In genomic region chr21:25424045-25424444, GRCh38 we compare ENCODE assay signal across 26 cellular contexts.
A peak's percentile ranks its signal among the peaks of the same experiment; 100 is the strongest.
DNase-seq lines count a peak whose midpoint lies in the region; ATAC-seq, FAIRE-seq and TF ChIP-seq lines count a peak whose summit lies in the region.
"Had no signal": no experiment of that assay in that cellular context is flagged by ENCODE, and none has a peak within 500 bp of the region (broad histone marks: within the 10 kb centered on the region; RNA-seq: fewer than 3 reads in every experiment).

No MANE protein-coding gene starts in this region.

- H2AFZ ChIP-seq in GM12878 (ENCODE audit: control insufficient read depth, low read depth, low read length): no peak overlapping the region

- in situ Hi-C loops in GM12878 (cut with MboI): no loop called here

- H3K36me3 ChIP-seq in GM06990 (ENCODE audit: control insufficient read depth, insufficient read depth, low read length) (no peaks in the 10 kb centered on the region), GM12878 (ENCODE audit: control insufficient read depth in 2 of 2, insufficient read depth in 2 of 2, low read length in 1 of 2) (no peaks in the 10 kb centered on the region)
- H3K36me3 ChIP-seq: colonic mucosa, prostate gland, suprapubic skin had no signal

- peak overlapping the region; percentile 97 for H3K27ac ChIP-seq in GM12878 (ENCODE audit: control insufficient read depth, insufficient read depth)
- H3K27ac ChIP-seq: A549, colonic mucosa, prostate gland, suprapubic skin had no signal

- ATAC-seq in activated CD8-positive, alpha-beta T cell treated with anti-CD3 and anti-CD28 coated beads for 36 hours: no peak
- no peak for ATAC-seq in activated CD8-positive, alpha-beta T cell treated with anti-CD3 and anti-CD28 coated beads, Interleukin-2, amount 10 ng/mL, durations not matched to agents 7 days and 5 days
- ATAC-seq in GM12878 (peak; percentile 13), GM21367 (IDR thresholded peaks at IDR 0.05; ENCODE audit: unreplicated experiment) (no peak), HG02884 (IDR thresholded peaks at IDR 0.05; ENCODE audit: unreplicated experiment) (no peak), HG03045 (IDR thresholded peaks at IDR 0.05; ENCODE audit: unreplicated experiment) (no peak)
- ATAC-seq: A549, esophagus mucosa had no signal

- H3K27me3 ChIP-seq in GM06990 (replicated peaks; ENCODE audit: control insufficient read depth, insufficient read depth, low read length): no peaks in the 10 kb centered on the region
- no peaks in the 10 kb centered on the region for H3K27me3 ChIP-seq in GM12878 (replicated peaks in 1 of 2; ENCODE audit: control insufficient read depth in 2 of 2, insufficient read depth in 2 of 2, low read length in 1 of 2)
- H3K27me3 ChIP-seq: colonic mucosa, suprapubic skin had no signal

- no peak for TF ChIP-seq CTCF in activated CD8-positive, alpha-beta T cell treated with anti-CD3 and anti-CD28 coated beads for 36 hours (IDR thresholded peaks at IDR 0.05)
- TF ChIP-seq CTCF in GM06990 (IDR thresholded peaks at IDR 0.05; ENCODE audit: insufficient read depth, low read length, poor library complexity, severe bottlenecking): no peak
- TF ChIP-seq CTCF in GM12878 (IDR thresholded peaks at IDR 0.05 in 2 of 3, conservative IDR thresholded peaks at IDR 0.05 in 1 of 3; ENCODE audit: control insufficient read depth in 2 of 3, extremely low read depth in 1 of 3, insufficient read depth in 1 of 3, low read depth in 3 of 3, low read length in 3 of 3): no peak

- H3K4me1 Mint-ChIP-seq in activated CD8-positive, alpha-beta T cell treated with anti-CD3 and anti-CD28 coated beads for 36 hours (ENCODE audit: low read depth): peaks cover 73% of the 10 kb centered on the region
- peaks cover 41% of the 10 kb centered on the region for H3K4me1 Mint-ChIP-seq in activated CD8-positive, alpha-beta T cell treated with anti-CD3 and anti-CD28 coated beads, Interleukin-2, amount 10 ng/mL, durations not matched to agents 7 days and 5 days (ENCODE audit: low read depth)

- WGBS in GM12878 (ENCODE audit: insufficient coverage, insufficient replicate concordance, low lambda C conversion rate, missing lambda C conversion rate): under 1% methylated on average over 4 of the region's 4 CpGs

- RAD21 ChIA-PET in GM12878 (lab: Charles Lee; ENCODE audit: unreplicated experiment): interaction anchor here (0.9 to 13.1 kb wide), 17 partner anchors 33 to 528 kb away, joined by 3 to 253 read pairs (median 9); partner anchors contain the start of genes ATP5PF and GABPA

- no peak for FAIRE-seq in GM12878 (lab: Jason Lieb, UNC)
- FAIRE-seq: A549, bronchial epithelial cell, G401.6, urothelium cell line had no signal

- peaks cover 3% of the 10 kb centered on the region for H3K9me3 Mint-ChIP-seq in activated CD8-positive, alpha-beta T cell treated with anti-CD3 and anti-CD28 coated beads for 36 hours
- no peaks in the 10 kb centered on the region for H3K9me3 Mint-ChIP-seq in activated CD8-positive, alpha-beta T cell treated with anti-CD3 and anti-CD28 coated beads, Interleukin-2, amount 10 ng/mL, durations not matched to agents 7 days and 5 days (ENCODE audit: insufficient read depth)
- H3K9me3 Mint-ChIP-seq: T-helper 2 cell treated with Interferon-gamma antibody and Interleukin-4, amounts not matched to agents 5 μg/mL and 100 μg/mL, for 36 hours had no signal

- TF ChIP-seq POLR2A in GM12878 (IDR thresholded peaks at IDR 0.05; ENCODE audit: low read depth, low read length): no peak

- no peaks in the 10 kb centered on the region for H3K9me3 ChIP-seq in GM12878 (replicated peaks; ENCODE audit: control insufficient read depth, insufficient read depth, low read length)
- H3K9me3 ChIP-seq: A549, colonic mucosa, prostate gland, SK-N-SH, suprapubic skin had no signal

- no peaks in the 10 kb centered on the region for H4K20me1 ChIP-seq in GM12878 (ENCODE audit: control insufficient read depth, insufficient read depth)

- TF ChIP-seq RAD21 in GM12878 (IDR thresholded peaks at IDR 0.05; ENCODE audit: insufficient read depth, low read depth, low read length): no peak

- CTCF ChIA-PET in activated CD8-positive, alpha-beta T cell treated with anti-CD3 and anti-CD28 coated beads for 36 hours (lab: Charles Lee): interaction anchor here (0.6 to 2.4 kb wide), 10 partner anchors 17 to 156 kb away, joined by 3 to 11 read pairs (median 4); no protein-coding TSS in a partner anchor
- CTCF ChIA-PET in activated CD8-positive, alpha-beta T cell treated with anti-CD3 and anti-CD28 coated beads, Interleukin-2, amount 10 ng/mL, durations not matched to agents 7 days and 5 days (lab: Charles Lee): interaction anchor here (0.8 to 5.0 kb wide), 10 partner anchors 16 to 184 kb away, joined by 3 to 40 read pairs (median 6); no protein-coding TSS in a partner anchor
- CTCF ChIA-PET in GM12878 (lab: Yijun Ruan, JAX): interaction anchor here (0.7 to 11.5 kb wide), 10 partner anchors 32 to 147 kb away, joined by 3 to 163 read pairs (median 6); no protein-coding TSS in a partner anchor

- intact Hi-C loops in activated CD8-positive, alpha-beta T cell treated with anti-CD3 and anti-CD28 coated beads for 36 hours (cut with micrococcal nuclease): loop anchor here (5.0 kb wide), 1 partner anchor 78 kb away; no protein-coding TSS in a partner anchor
- intact Hi-C loops in GM12878 (cut with micrococcal nuclease; ENCODE audit: unreplicated experiment): loop anchor here (1.0 to 5.0 kb wide), 3 partner anchors 33 to 313 kb away; no protein-coding TSS in a partner anchor

- peak overlapping the region; percentile 57 for H3K4me3 ChIP-seq in GM06990 (replicated peaks; ENCODE audit: low read depth, low read length)
- peak overlapping the region; percentile 65 for H3K4me3 ChIP-seq in GM12878
- H3K4me3 ChIP-seq: A549, colonic mucosa, prostate gland, suprapubic skin had no signal

- H3K9ac ChIP-seq in GM12878 (ENCODE audit: control insufficient read depth, insufficient read depth, low read length): peak overlapping the region; percentile 90
- H3K9ac ChIP-seq: SK-N-SH had no signal

- DNase-seq in activated CD8-positive, alpha-beta T cell treated with anti-CD3 and anti-CD28 coated beads for 36 hours: no peak
- no peak for DNase-seq in activated CD8-positive, alpha-beta T cell treated with anti-CD3 and anti-CD28 coated beads, Interleukin-2, amount 10 ng/mL, durations not matched to agents 7 days and 5 days
- DNase-seq in GM06990 (ENCODE audit: extremely low read depth, insufficient read length) (no peak), NAMALWA (ENCODE audit: low spot score) (peak; percentile 50), GM12878 (ENCODE audit: low read depth, low spot score) (no peak)
- DNase-seq: activated effector memory CD4-positive, alpha-beta T cell treated with anti-CD3 and anti-CD28 coated beads, Interleukin-2, amount 50 U/mL, for 16 hours; amniotic stem cell; colonic mucosa; foreskin melanocyte; IMR-90; mesenchymal stem cell; NCI-H2029 treated with DMSO at 0.1 percent for 48 hours; NCI-H345; NCI-H748 treated with DMSO at 0.1 percent for 48 hours; SK-N-SH had no signal

- H3K79me2 ChIP-seq in GM12878 (ENCODE audit: control insufficient read depth, insufficient read depth, low read length): peaks cover 88% of the 10 kb centered on the region

- H3K36me3 Mint-ChIP-seq in activated CD8-positive, alpha-beta T cell treated with anti-CD3 and anti-CD28 coated beads for 36 hours (ENCODE audit: low read depth): peaks cover 12% of the 10 kb centered on the region
- no peaks in the 10 kb centered on the region for H3K36me3 Mint-ChIP-seq in activated CD8-positive, alpha-beta T cell treated with anti-CD3 and anti-CD28 coated beads, Interleukin-2, amount 10 ng/mL, durations not matched to agents 7 days and 5 days (ENCODE audit: low read depth)

- peak overlapping the region; percentile 73 for H3K4me2 ChIP-seq in GM12878 (ENCODE audit: control insufficient read depth, insufficient read depth)
- H3K4me2 ChIP-seq: A549, SK-N-SH had no signal

- BruUV-seq in GM12878 (replicated peaks; lab: Mats Ljungman, UMichigan): TSS peak; percentile 33

- H3K4me1 ChIP-seq in GM12878 (ENCODE audit: control insufficient read depth, insufficient read depth, low read length): peaks cover 42% of the 10 kb centered on the region
- H3K4me1 ChIP-seq: A549, colonic mucosa, prostate gland, suprapubic skin had no signal

- TF ChIP-seq EP300 in GM12878 (IDR thresholded peaks at IDR 0.05; ENCODE audit: borderline replicate concordance in 1 of 2, control insufficient read depth in 1 of 2, low read depth in 2 of 2, low read length in 2 of 2): peak in 1 of 2 experiments; percentile 40; a peak in 1 of 4 replicates

- POLR2A ChIA-PET in activated CD8-positive, alpha-beta T cell treated with anti-CD3 and anti-CD28 coated beads for 36 hours (lab: Charles Lee): interaction anchor here (1.2 to 14.9 kb wide), 4 partner anchors 33 to 149 kb away, joined by 3 to 275 read pairs (median 102); no protein-coding TSS in a partner anchor
- POLR2A ChIA-PET in activated CD8-positive, alpha-beta T cell treated with anti-CD3 and anti-CD28 coated beads, Interleukin-2, amount 10 ng/mL, durations not matched to agents 7 days and 5 days (lab: Charles Lee): interaction anchor here (1.4 to 3.0 kb wide), 4 partner anchors 138 to 144 kb away, joined by 3 to 18 read pairs (median 4); no protein-coding TSS in a partner anchor
- POLR2A ChIA-PET in GM12878 (lab: Charles Lee): interaction anchor here (0.7 to 7.4 kb wide), 8 partner anchors 33 to 182 kb away, joined by 3 to 55 read pairs (median 10); no protein-coding TSS in a partner anchor

- peak overlapping the region; percentile 83 for H3K27ac Mint-ChIP-seq in activated CD8-positive, alpha-beta T cell treated with anti-CD3 and anti-CD28 coated beads for 36 hours
- H3K27ac Mint-ChIP-seq in activated CD8-positive, alpha-beta T cell treated with anti-CD3 and anti-CD28 coated beads, Interleukin-2, amount 10 ng/mL, durations not matched to agents 7 days and 5 days: no peak overlapping the region
- H3K27ac Mint-ChIP-seq: T-helper 2 cell treated with Interferon-gamma antibody and Interleukin-4, amounts not matched to agents 5 μg/mL and 100 μg/mL, for 36 hours had no signal

- H3K27me3 Mint-ChIP-seq in activated CD8-positive, alpha-beta T cell treated with anti-CD3 and anti-CD28 coated beads for 36 hours: no peaks in the 10 kb centered on the region
- no peaks in the 10 kb centered on the region for H3K27me3 Mint-ChIP-seq in activated CD8-positive, alpha-beta T cell treated with anti-CD3 and anti-CD28 coated beads, Interleukin-2, amount 10 ng/mL, durations not matched to agents 7 days and 5 days (ENCODE audit: low read depth)

- H3K4me3 Mint-ChIP-seq in activated CD8-positive, alpha-beta T cell treated with anti-CD3 and anti-CD28 coated beads for 36 hours: peak overlapping the region; percentile 63
- H3K4me3 Mint-ChIP-seq in activated CD8-positive, alpha-beta T cell treated with anti-CD3 and anti-CD28 coated beads, Interleukin-2, amount 10 ng/mL, durations not matched to agents 7 days and 5 days: no peak overlapping the region
- H3K4me3 Mint-ChIP-seq: T-helper 2 cell treated with Interferon-gamma antibody and Interleukin-4, amounts not matched to agents 5 μg/mL and 100 μg/mL, for 36 hours had no signal

- SMC1A ChIA-PET in GM12878 (lab: Charles Lee; ENCODE audit: uncharacterized antibody, unreplicated experiment): interaction anchor here (0.9 to 15.5 kb wide), 18 partner anchors 8 to 183 kb away, joined by 3 to 426 read pairs (median 6); partner anchors contain the start of gene MRPL39
